ENCODE assay signal across 31 cellular contexts in the genomic region with DNA sequence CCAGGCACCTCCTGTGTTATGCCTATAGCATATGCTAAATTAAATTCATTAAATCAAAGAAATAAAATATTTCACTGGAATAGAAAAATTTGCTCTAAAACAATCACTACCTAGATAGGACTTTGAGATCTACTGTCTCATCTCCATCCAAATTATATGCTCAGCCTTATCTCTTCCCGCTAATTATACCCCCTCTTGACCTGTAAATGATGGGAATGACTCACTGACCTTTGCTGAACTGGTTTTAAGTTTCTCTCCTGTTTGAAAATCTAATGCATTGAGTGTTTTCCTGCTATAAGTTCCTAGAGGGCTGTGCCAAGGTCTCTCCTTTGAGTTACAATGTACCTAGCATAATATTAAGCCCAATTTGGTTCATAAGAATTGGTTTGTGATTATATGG.
"Had no signal": no experiment of that assay in that cellular context is flagged by ENCODE, and none has a peak within 500 bp of the region (broad histone marks: within the 10 kb centered on the region; RNA-seq: fewer than 3 reads in every experiment).

No MANE protein-coding gene starts in this region.

- DNase-seq: activated CD4-positive, alpha-beta memory T cell treated with anti-CD3 and anti-CD28 coated beads, Interleukin-2, amount 10 ng/mL, durations not matched to agents 7 days and 5 days; activated CD4-positive, alpha-beta T cell treated with anti-CD3 and anti-CD28 coated beads for 1 hour; activated CD4-positive, alpha-beta T cell treated with anti-CD3 and anti-CD28 coated beads for 4 hours; activated CD4-positive, alpha-beta T cell treated with anti-CD3 and anti-CD28 coated beads, Interleukin-2, amount 10 ng/mL, durations not matched to agents 7 days and 5 days; activated CD4-positive, alpha-beta T cell treated with anti-CD3 and anti-CD28 coated beads, Interleukin-2, amount 50 U/mL, for 4 hours; activated CD8-positive, alpha-beta memory T cell treated with anti-CD3 and anti-CD28 coated beads, Interleukin-2, amount 50 U/mL, for 48 hours; activated gamma-delta T cell; activated naive CD4-positive, alpha-beta T cell; activated naive CD4-positive, alpha-beta T cell treated with anti-CD3 and anti-CD28 coated beads, Interleukin-2, amount 10 ng/mL, durations not matched to agents 7 days and 5 days; activated naive CD8-positive, alpha-beta T cell treated with anti-CD3 and anti-CD28 coated beads, Interleukin-2, amount 10 ng/mL, durations not matched to agents 7 days and 5 days; activated T-cell treated with anti-CD3 and anti-CD28 coated beads for 4 hours; activated T-cell treated with anti-CD3 and anti-CD28 coated beads, Interleukin-2, amount 50 U/mL, for 24 hours; activated T-cell treated with anti-CD3 and anti-CD28 coated beads, Interleukin-2, amount 50 U/mL, for 72 hours; dorsolateral prefrontal cortex; effector memory CD4-positive, alpha-beta T cell; endodermal cell; foreskin fibroblast; head of caudate nucleus; T-helper 2 cell had no signal

- H3K4me1 Mint-ChIP-seq: activated CD4-positive, alpha-beta memory T cell treated with anti-CD3 and anti-CD28 coated beads, Interleukin-2, amount 10 ng/mL, durations not matched to agents 7 days and 5 days; activated CD4-positive, alpha-beta T cell treated with anti-CD3 and anti-CD28 coated beads, Interleukin-2, amount 10 ng/mL, durations not matched to agents 7 days and 5 days; activated naive CD4-positive, alpha-beta T cell treated with anti-CD3 and anti-CD28 coated beads, Interleukin-2, amount 10 ng/mL, durations not matched to agents 7 days and 5 days; activated naive CD8-positive, alpha-beta T cell treated with anti-CD3 and anti-CD28 coated beads, Interleukin-2, amount 10 ng/mL, durations not matched to agents 7 days and 5 days; brain; central memory CD8-positive, alpha-beta T cell had no signal

- H3K4me3 Mint-ChIP-seq: activated CD4-positive, alpha-beta memory T cell treated with anti-CD3 and anti-CD28 coated beads, Interleukin-2, amount 10 ng/mL, durations not matched to agents 7 days and 5 days; activated CD4-positive, alpha-beta T cell treated with anti-CD3 and anti-CD28 coated beads, Interleukin-2, amount 10 ng/mL, durations not matched to agents 7 days and 5 days; activated naive CD4-positive, alpha-beta T cell treated with anti-CD3 and anti-CD28 coated beads, Interleukin-2, amount 10 ng/mL, durations not matched to agents 7 days and 5 days; activated naive CD8-positive, alpha-beta T cell treated with anti-CD3 and anti-CD28 coated beads, Interleukin-2, amount 10 ng/mL, durations not matched to agents 7 days and 5 days; activated T-cell treated with anti-CD3 and anti-CD28 coated beads, Interleukin-2, amount 50 U/mL, for 24 hours; activated T-cell treated with anti-CD3 and anti-CD28 coated beads, Interleukin-2, amount 50 U/mL, for 72 hours; brain; central memory CD8-positive, alpha-beta T cell; dendritic cell treated with granulocyte-macrophage colony-stimulating factor and Interleukin-4, amounts not matched to agents 40 ng/mL and 50 ng/mL, for 4 days; endodermal cell; WTC11 had no signal

- H3K27me3 Mint-ChIP-seq: activated CD4-positive, alpha-beta memory T cell treated with anti-CD3 and anti-CD28 coated beads, Interleukin-2, amount 10 ng/mL, durations not matched to agents 7 days and 5 days; activated CD4-positive, alpha-beta T cell treated with anti-CD3 and anti-CD28 coated beads, Interleukin-2, amount 10 ng/mL, durations not matched to agents 7 days and 5 days; activated naive CD4-positive, alpha-beta T cell treated with anti-CD3 and anti-CD28 coated beads, Interleukin-2, amount 10 ng/mL, durations not matched to agents 7 days and 5 days; activated naive CD8-positive, alpha-beta T cell treated with anti-CD3 and anti-CD28 coated beads, Interleukin-2, amount 10 ng/mL, durations not matched to agents 7 days and 5 days; activated T-cell treated with anti-CD3 and anti-CD28 coated beads, Interleukin-2, amount 50 U/mL, for 24 hours; central memory CD8-positive, alpha-beta T cell had no signal

- H3K36me3 Mint-ChIP-seq: activated naive CD4-positive, alpha-beta T cell treated with anti-CD3 and anti-CD28 coated beads, Interleukin-2, amount 10 ng/mL, durations not matched to agents 7 days and 5 days; activated naive CD4-positive, alpha-beta T cell treated with anti-CD3 and anti-CD28 coated beads, Interleukin-2, amount 50 U/mL, for 72 hours; activated naive CD8-positive, alpha-beta T cell treated with anti-CD3 and anti-CD28 coated beads, Interleukin-2, amount 10 ng/mL, durations not matched to agents 7 days and 5 days; brain; WTC11 had no signal

- H3K36me3 ChIP-seq: ascending aorta, breast epithelium, cardiac muscle cell had no signal

- H3K4me3 ChIP-seq: ascending aorta, breast epithelium, cardiac muscle cell, coronary artery, dorsolateral prefrontal cortex had no signal

- H3K4me1 ChIP-seq: ascending aorta, breast epithelium had no signal

- H3K9me3 ChIP-seq: ascending aorta, breast epithelium had no signal

- ATAC-seq: activated naive CD4-positive, alpha-beta T cell treated with anti-CD3 and anti-CD28 coated beads, Interleukin-2, amount 50 U/mL, for 72 hours; activated T-cell treated with anti-CD3 and anti-CD28 coated beads, Interleukin-2, amount 50 U/mL, for 72 hours; esophagus mucosa; WTC11 had no signal

- FAIRE-seq: TTC549 had no signal

- H3K27ac ChIP-seq: ascending aorta, breast epithelium, cardiac muscle cell, coronary artery, dorsolateral prefrontal cortex, VCaP had no signal

- H3K27ac Mint-ChIP-seq: activated CD4-positive, alpha-beta memory T cell treated with anti-CD3 and anti-CD28 coated beads, Interleukin-2, amount 10 ng/mL, durations not matched to agents 7 days and 5 days; activated CD4-positive, alpha-beta T cell treated with anti-CD3 and anti-CD28 coated beads, Interleukin-2, amount 10 ng/mL, durations not matched to agents 7 days and 5 days; activated naive CD4-positive, alpha-beta T cell treated with anti-CD3 and anti-CD28 coated beads, Interleukin-2, amount 10 ng/mL, durations not matched to agents 7 days and 5 days; activated naive CD4-positive, alpha-beta T cell treated with anti-CD3 and anti-CD28 coated beads, Interleukin-2, amount 50 U/mL, for 72 hours; activated naive CD8-positive, alpha-beta T cell treated with anti-CD3 and anti-CD28 coated beads, Interleukin-2, amount 10 ng/mL, durations not matched to agents 7 days and 5 days; activated T-cell treated with anti-CD3 and anti-CD28 coated beads, Interleukin-2, amount 50 U/mL, for 24 hours; activated T-cell treated with anti-CD3 and anti-CD28 coated beads, Interleukin-2, amount 50 U/mL, for 72 hours; brain; dendritic cell treated with granulocyte-macrophage colony-stimulating factor and Interleukin-4, amounts not matched to agents 40 ng/mL and 50 ng/mL, for 4 days; endodermal cell; WTC11 had no signal

- H3K27me3 ChIP-seq: ascending aorta, breast epithelium, cardiac muscle cell had no signal

- H3K9me3 Mint-ChIP-seq: activated naive CD8-positive, alpha-beta T cell treated with anti-CD3 and anti-CD28 coated beads, Interleukin-2, amount 10 ng/mL, durations not matched to agents 7 days and 5 days; activated T-cell treated with anti-CD3 and anti-CD28 coated beads, Interleukin-2, amount 50 U/mL, for 24 hours; dendritic cell treated with granulocyte-macrophage colony-stimulating factor and Interleukin-4, amounts not matched to agents 40 ng/mL and 50 ng/mL, for 4 days; endodermal cell; WTC11 had no signal
